ENCODE assay signal across 15 cellular contexts in the genomic region with DNA sequence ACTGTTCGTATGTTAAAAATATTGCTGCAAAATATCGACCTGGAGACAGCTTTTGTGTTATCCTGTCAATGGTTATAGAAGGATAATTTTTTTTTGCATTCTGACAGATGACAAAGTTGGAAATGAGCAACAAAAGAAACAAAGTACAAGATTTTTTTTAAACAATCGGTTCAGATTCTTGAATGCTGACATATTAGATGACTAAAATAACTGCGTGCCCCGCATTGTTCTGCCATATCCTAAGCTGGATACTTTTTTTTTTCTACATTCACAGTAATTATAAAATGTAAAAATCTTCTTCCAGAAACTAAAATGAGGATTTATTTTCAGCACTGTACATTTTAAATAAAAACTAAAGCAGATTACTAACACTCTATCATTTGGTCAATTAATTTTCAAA.
"Had no signal": no experiment of that assay in that cellular context is flagged by ENCODE, and none has a peak within 500 bp of the region (broad histone marks: within the 10 kb centered on the region; RNA-seq: fewer than 3 reads in every experiment).

No MANE protein-coding gene starts in this region.

- H3K4me1 ChIP-seq: lower lobe of right lung, pancreas, tibial artery had no signal

- H3K9me3 ChIP-seq: lower lobe of right lung, pancreas, tibial artery had no signal

- H3K27ac ChIP-seq: lower lobe of right lung, pancreas, tibial artery had no signal

- DNase-seq: activated effector memory CD4-positive, alpha-beta T cell treated with Interleukin-2 at 50 U/mL for 16 hours; activated naive CD4-positive, alpha-beta T cell treated with anti-CD3 and anti-CD28 coated beads, Interleukin-2, amount 50 U/mL, for 16 hours; activated T-cell treated with anti-CD3 and anti-CD28 coated beads for 4 hours; head of caudate nucleus; left cardiac atrium; lower lobe of right lung; midbrain; pancreas; stimulated activated CD4-positive, alpha-beta T cell treated with anti-CD3 and anti-CD28 coated beads, Interleukin-12 subunit alpha, Interleukin-12 subunit beta, amount 100 ng/mL, for 4 hours; stimulated activated CD4-positive, alpha-beta T cell treated with anti-CD3 and anti-CD28 coated beads, Interleukin-2, amount 100 ng/mL, for 24 hours; T1000; tibial artery had no signal

- ATAC-seq: esophagus mucosa, left cardiac atrium, lower lobe of right lung, pancreas, SK-N-SH treated with all-trans-retinoic acid at 6 μM for 48 hours had no signal

- H3K27me3 ChIP-seq: neural progenitor cell, pancreas, tibial artery had no signal

- H3K4me3 ChIP-seq: lower lobe of right lung, neural progenitor cell, pancreas, tibial artery had no signal
